ENCODE assay signal across 10 cellular contexts in the genomic region with DNA sequence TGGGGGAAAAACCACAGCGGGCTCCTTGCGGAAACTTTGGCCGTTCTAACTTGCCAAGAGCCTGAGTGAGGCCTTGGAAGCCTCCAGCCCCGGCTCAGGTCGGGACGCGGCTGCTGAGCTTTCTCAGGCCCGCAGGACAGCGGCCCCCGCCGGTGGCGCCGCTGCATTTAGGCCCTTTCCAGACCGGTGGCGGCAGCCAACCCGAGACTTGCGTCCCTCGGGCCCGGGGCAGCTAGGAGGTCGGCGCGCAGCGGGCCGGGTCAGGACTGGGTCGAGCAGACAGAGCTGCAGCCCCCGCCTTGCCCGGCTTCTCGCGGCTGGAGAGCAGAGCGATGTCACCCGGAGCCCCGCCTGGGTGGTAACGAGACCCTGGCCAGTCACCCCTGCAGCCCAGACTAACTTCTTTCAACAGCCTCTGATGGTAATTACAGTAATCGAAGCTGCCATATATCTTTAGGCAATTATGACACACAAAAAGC. TPM values are rescaled to one million over a fixed set of nuclear protein-coding genes. Genes with fewer than 3 reads are reported as not detected.
DNase-seq lines count a peak whose midpoint lies in the region; ATAC-seq, FAIRE-seq and TF ChIP-seq lines count a peak whose summit lies in the region.
"Had no signal": no experiment of that assay in that cellular context is flagged by ENCODE, and none has a peak within 500 bp of the region (broad histone marks: within the 10 kb centered on the region; RNA-seq: fewer than 3 reads in every experiment).

No MANE protein-coding gene starts in this region.

- FAIRE-seq in GM12878 (lab: Jason Lieb, UNC), result no peak

- TF ChIP-seq CTCF in GM12878 (IDR thresholded peaks at IDR 0.05 in 2 of 3, conservative IDR thresholded peaks at IDR 0.05 in 1 of 3; ENCODE audit: control insufficient read depth in 2 of 3, extremely low read depth in 1 of 3, insufficient read depth in 1 of 3, low read depth in 3 of 3, low read length in 3 of 3) (0 out of 6 replicates have a peak, but pooled peaks of 2 of the 3 experiments have one; percentile 4 to 16), testis (IDR thresholded peaks at IDR 0.05) (no peak)

- TF ChIP-seq POLR2A in GM12878 (IDR thresholded peaks at IDR 0.05; ENCODE audit: low read depth, low read length) (no peak), testis (IDR thresholded peaks at IDR 0.05) (no peak)

- ATAC-seq in GM12878, result peak; percentile 55
- peak; percentile 85 for ATAC-seq in left lobe of liver
- no peak for ATAC-seq in GM21717 (IDR thresholded peaks at IDR 0.05; ENCODE audit: unreplicated experiment)
- ATAC-seq in HG03025 (IDR thresholded peaks at IDR 0.05; ENCODE audit: low FRiP score, unreplicated experiment), result no peak

- H3K27ac ChIP-seq in GM12878 (ENCODE audit: control insufficient read depth, insufficient read depth) (no peak overlapping the region), testis (no peak overlapping the region)

- 32% methylated on average over 34 of the region's 34 CpGs for WGBS in GM12878 (ENCODE audit: insufficient coverage, insufficient replicate concordance, low lambda C conversion rate, missing lambda C conversion rate)
- WGBS in testis, 2 donors, result 4% methylated on average over 25 of the region's 34 CpGs; no CpG with 5 or more reads in 1 of the 2 donors

- H3K36me3 Mint-ChIP-seq in activated CD4-positive, alpha-beta memory T cell treated with anti-CD3 and anti-CD28 coated beads for 36 hours, result no peaks in the 10 kb centered on the region
- H3K36me3 Mint-ChIP-seq in activated CD4-positive, alpha-beta memory T cell treated with anti-CD3 and anti-CD28 coated beads, Interleukin-2, amount 10 ng/mL, durations not matched to agents 7 days and 5 days (ENCODE audit: low read depth), result peaks cover 7% of the 10 kb centered on the region

- H3K79me2 ChIP-seq in GM12878 (ENCODE audit: control insufficient read depth, insufficient read depth, low read length), result no peaks in the 10 kb centered on the region

- peaks cover 84% of the 10 kb centered on the region for H3K27me3 Mint-ChIP-seq in activated CD4-positive, alpha-beta memory T cell treated with anti-CD3 and anti-CD28 coated beads for 36 hours
- peaks cover 89% of the 10 kb centered on the region for H3K27me3 Mint-ChIP-seq in activated CD4-positive, alpha-beta memory T cell treated with anti-CD3 and anti-CD28 coated beads, Interleukin-2, amount 10 ng/mL, durations not matched to agents 7 days and 5 days

- CTCF ChIA-PET in activated CD4-positive, alpha-beta memory T cell treated with anti-CD3 and anti-CD28 coated beads for 36 hours (lab: Charles Lee), result interaction anchor here (0.6 to 2.2 kb wide), 10 partner anchors 13 to 355 kb away, joined by 3 to 9 read pairs (median 4); no protein-coding TSS in a partner anchor
- CTCF ChIA-PET in activated CD4-positive, alpha-beta memory T cell treated with anti-CD3 and anti-CD28 coated beads, Interleukin-2, amount 10 ng/mL, durations not matched to agents 7 days and 5 days (lab: Charles Lee), result interaction anchor here (1.3 kb wide), 1 partner anchor 10 kb away, joined by 5 read pairs; no protein-coding TSS in a partner anchor
- CTCF ChIA-PET in GM12878 (lab: Yijun Ruan, JAX), result no interaction called here

- H3K27ac Mint-ChIP-seq in activated CD4-positive, alpha-beta memory T cell treated with anti-CD3 and anti-CD28 coated beads for 36 hours, result no peak overlapping the region
- H3K27ac Mint-ChIP-seq in activated CD4-positive, alpha-beta memory T cell treated with anti-CD3 and anti-CD28 coated beads, Interleukin-2, amount 10 ng/mL, durations not matched to agents 7 days and 5 days, result no peak overlapping the region

- H3K4me2 ChIP-seq in GM12878 (ENCODE audit: control insufficient read depth, insufficient read depth), result no peak overlapping the region; the same call in 1 of the 2 replicates

- no peaks in the 10 kb centered on the region; the same call in 2 of the 3 replicates for H3K9me3 ChIP-seq in GM12878 (replicated peaks; ENCODE audit: control insufficient read depth, insufficient read depth, low read length)
- H3K9me3 ChIP-seq in testis, result no peaks in the 10 kb centered on the region

- intact Hi-C loops in activated CD4-positive, alpha-beta memory T cell treated with anti-CD3 and anti-CD28 coated beads for 36 hours (cut with micrococcal nuclease), result loop anchor here (2.0 to 5.0 kb wide), 3 partner anchors 50 to 324 kb away; partner anchors contain the start of gene AFG1L
- intact Hi-C loops in GM12878 (cut with micrococcal nuclease; ENCODE audit: unreplicated experiment), result no loop called here
- intact Hi-C loops in testis (cut with DNase I; ENCODE audit: low total_unique reads), result no loop called here

- no TSS peak for BruUV-seq in GM12878 (replicated peaks; lab: Mats Ljungman, UMichigan)

- peak overlapping the region; percentile 29 for H3K4me3 Mint-ChIP-seq in activated CD4-positive, alpha-beta memory T cell treated with anti-CD3 and anti-CD28 coated beads for 36 hours
- H3K4me3 Mint-ChIP-seq in activated CD4-positive, alpha-beta memory T cell treated with anti-CD3 and anti-CD28 coated beads, Interleukin-2, amount 10 ng/mL, durations not matched to agents 7 days and 5 days, result no peak overlapping the region

- no peak overlapping the region for H2AFZ ChIP-seq in GM12878 (ENCODE audit: control insufficient read depth, low read depth, low read length)

- SMC1A ChIA-PET in GM12878 (lab: Charles Lee; ENCODE audit: uncharacterized antibody, unreplicated experiment), result no interaction called here

- H3K27me3 ChIP-seq in GM12878 (replicated peaks in 1 of 2; ENCODE audit: control insufficient read depth in 2 of 2, insufficient read depth in 2 of 2, low read length in 1 of 2) (peaks cover 34 to 42% of the 10 kb centered on the region in 2 experiments), testis (peaks cover 3% of the 10 kb centered on the region)

- RAD21 ChIA-PET in GM12878 (lab: Charles Lee; ENCODE audit: unreplicated experiment), result no interaction called here

- H3K4me1 ChIP-seq in GM12878 (ENCODE audit: control insufficient read depth, insufficient read depth, low read length), result no peaks in the 10 kb centered on the region
- H3K4me1 ChIP-seq in testis, result peaks cover 29% of the 10 kb centered on the region

- no peak overlapping the region for H3K4me3 ChIP-seq in GM12878
- no peak overlapping the region for H3K4me3 ChIP-seq in testis

- in situ Hi-C loops in GM12878 (cut with MboI), result no loop called here

- DNase-seq in activated CD4-positive, alpha-beta memory T cell treated with anti-CD3 and anti-CD28 coated beads for 36 hours, result no peak
- DNase-seq in activated CD4-positive, alpha-beta memory T cell treated with anti-CD3 and anti-CD28 coated beads, Interleukin-2, amount 10 ng/mL, durations not matched to agents 7 days and 5 days, result no peak
- no peak for DNase-seq in GM12878 (ENCODE audit: low read depth, low spot score)
- no peak for DNase-seq in left lobe of liver (ENCODE audit: low spot score)
- DNase-seq in testis, result peak; percentile 53
- no peak for DNase-seq in NCI-H1694 treated with DMSO at 0.1 percent for 48 hours (lab: John Stamatoyannopoulos, UW)
- DNase-seq: DND-41 had no signal

- H3K36me3 ChIP-seq in GM12878 (ENCODE audit: control insufficient read depth in 2 of 2, insufficient read depth in 2 of 2, low read length in 1 of 2), result no peaks in the 10 kb centered on the region
- no peaks in the 10 kb centered on the region for H3K36me3 ChIP-seq in testis (ENCODE audit: low read depth, missing control alignments)

- no peaks in the 10 kb centered on the region for H3K9me3 Mint-ChIP-seq in activated CD4-positive, alpha-beta memory T cell treated with anti-CD3 and anti-CD28 coated beads for 36 hours
- H3K9me3 Mint-ChIP-seq in activated CD4-positive, alpha-beta memory T cell treated with anti-CD3 and anti-CD28 coated beads, Interleukin-2, amount 10 ng/mL, durations not matched to agents 7 days and 5 days, result no peaks in the 10 kb centered on the region

- TF ChIP-seq RAD21 in GM12878 (IDR thresholded peaks at IDR 0.05; ENCODE audit: insufficient read depth, low read depth, low read length), result no peak

- TF ChIP-seq EP300 in GM12878 (IDR thresholded peaks at IDR 0.05; ENCODE audit: borderline replicate concordance in 1 of 2, control insufficient read depth in 1 of 2, low read depth in 2 of 2, low read length in 2 of 2), result no peak

- no peaks in the 10 kb centered on the region for H4K20me1 ChIP-seq in GM12878 (ENCODE audit: control insufficient read depth, insufficient read depth)

- H3K9ac ChIP-seq in GM12878 (ENCODE audit: control insufficient read depth, insufficient read depth, low read length), result no peak overlapping the region

- peaks cover 40% of the 10 kb centered on the region for H3K4me1 Mint-ChIP-seq in activated CD4-positive, alpha-beta memory T cell treated with anti-CD3 and anti-CD28 coated beads for 36 hours (ENCODE audit: low read depth)
- peaks cover 35% of the 10 kb centered on the region for H3K4me1 Mint-ChIP-seq in activated CD4-positive, alpha-beta memory T cell treated with anti-CD3 and anti-CD28 coated beads, Interleukin-2, amount 10 ng/mL, durations not matched to agents 7 days and 5 days

- POLR2A ChIA-PET in activated CD4-positive, alpha-beta memory T cell treated with anti-CD3 and anti-CD28 coated beads for 36 hours (lab: Charles Lee), result interaction anchor here (1.1 kb wide), 1 partner anchor 92 kb away, joined by 4 read pairs; the partner anchor contains the start of gene SNX3
- POLR2A ChIA-PET in activated CD4-positive, alpha-beta memory T cell treated with anti-CD3 and anti-CD28 coated beads, Interleukin-2, amount 10 ng/mL, durations not matched to agents 7 days and 5 days (lab: Charles Lee), result interaction anchor here (1.2 kb wide), 1 partner anchor 127 kb away, joined by 3 read pairs; the partner anchor contains the start of gene AFG1L
- POLR2A ChIA-PET in GM12878 (lab: Charles Lee), result no interaction called here

RNA-seq across cellular contexts. Expression of gene NR2E1, which starts 2.7 kb away (rescaled TPM):
- total RNA-seq in activated CD4-positive, alpha-beta memory T cell treated with anti-CD3 and anti-CD28 coated beads for 36 hours, result not detected
- total RNA-seq in activated CD4-positive, alpha-beta memory T cell treated with anti-CD3 and anti-CD28 coated beads, Interleukin-2, amount 10 ng/mL, durations not matched to agents 7 days and 5 days, result not detected
- total RNA-seq in GM12878 (2013; cell fraction: nucleolus; rRNA removed), result not detected in 2 replicates
- total RNA-seq in GM12878 (2014; rRNA removed) (not detected in 2 replicates), GM12878 (2014; rRNA removed; fragmentation: Illumina TruSeq; extraction: Trizol) (not detected in 2 replicates), GM12878 (2021) (not detected in 2 replicates), left lobe of liver (not detected), testis (under 1 TPM; 0.12 to 0.39 TPM)
- not detected for polyA plus RNA-seq in GM12878 (2011; ENCODE audit: low read depth)
- polyA plus RNA-seq in GM12878 (2011; rRNA removed) (not detected in 2 replicates), GM12878 (2014; fragmentation: Illumina TruSeq; extraction: Trizol) (not detected in 2 replicates), GM12878 (2014; fragmentation: Nextera tagmentation; extraction: Ambion mirVana) (not detected), GM12878 (2014; rRNA removed) (not detected in 2 replicates), GM12878 (2016; fragmentation: Nextera tagmentation; extraction: Ambion mirVana) (not detected), testis (ENCODE audit: insufficient read depth, low read depth, low replicate concordance) (0.30 TPM)
- not detected in 2 replicates for polyA plus RNA-seq in GM12878 (2011; cell fraction: cytosol; rRNA removed)
- not detected in 2 replicates for polyA plus RNA-seq in GM12878 (2011; cell fraction: nucleus; rRNA removed)
- not detected in 2 replicates for polyA plus RNA-seq in GM12878 (2012)
- polyA minus RNA-seq in GM12878 (2011; rRNA and poly(A)+ RNA removed), result not detected in 2 replicates
- polyA minus RNA-seq in GM12878 (2011; cell fraction: cytosol; rRNA and poly(A)+ RNA removed), result not detected in 2 replicates
- not detected in 2 replicates for polyA minus RNA-seq in GM12878 (2011; cell fraction: nucleus; rRNA and poly(A)+ RNA removed)
- total RNA-seq: RPMI7951 had no signal

Comparison
In these comparisons a context has a peak if more than half of its experiments do, and no peak if none do; other contexts are left out.
1. ATAC-seq: peak in GM12878 (single experiment) and left lobe of liver (single experiment); none in GM21717 (single experiment) and HG03025 (single experiment).
2. CTCF ChIP-seq: peak in GM12878 (2 of 3); none in testis (0 of 3).